Comparison of ENCODE assay signal across 9 cellular contexts in the genomic region with DNA sequence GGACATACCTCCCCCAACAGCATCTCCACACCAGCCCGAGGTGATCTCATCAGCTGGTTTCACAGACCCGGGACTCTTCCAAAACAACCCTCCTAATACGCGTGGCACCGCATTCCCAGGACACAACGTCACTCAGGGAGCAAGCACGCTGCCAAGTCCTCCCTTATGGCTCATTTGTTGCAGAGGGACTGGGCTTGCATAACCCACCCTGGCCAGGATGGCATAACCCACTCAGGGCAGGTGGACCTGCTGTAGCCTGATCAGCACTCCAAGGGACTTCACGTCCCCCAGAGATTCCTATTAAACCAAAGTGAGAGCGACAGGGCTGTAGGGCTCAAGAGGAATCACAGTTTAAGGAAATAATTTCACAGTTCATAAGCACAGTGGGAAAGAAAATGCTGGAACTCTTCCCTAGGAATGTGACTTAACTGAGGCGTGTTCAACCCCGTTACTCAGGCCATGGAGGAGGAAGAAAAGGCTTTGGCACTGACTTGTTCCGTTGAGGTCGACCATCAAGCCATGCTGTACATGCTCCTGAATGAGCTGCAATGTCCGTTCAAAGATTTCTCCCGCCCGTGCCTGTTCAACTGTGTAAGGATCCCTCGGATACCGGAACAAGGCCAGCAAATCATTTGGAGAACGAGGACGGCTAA.
DNase-seq lines count a peak whose midpoint lies in the region; ATAC-seq and TF ChIP-seq lines count a peak whose summit lies in the region.
"Had no signal": no experiment of that assay in that cellular context is flagged by ENCODE, and none has a peak within 500 bp of the region (broad histone marks: within the 10 kb centered on the region; RNA-seq: fewer than 3 reads in every experiment).

No MANE protein-coding gene starts in this region.

- intact Hi-C loops in left cardiac atrium (cut with DNase I) = loop anchor here in 1 of 2 donors (5.0 kb wide), 1 partner anchor 89 kb away; a partner anchor contains a TSS

- peak; percentile 72 to 76 for ATAC-seq in left cardiac atrium
- ATAC-seq in GM21576 (IDR thresholded peaks at IDR 0.05; ENCODE audit: unreplicated experiment) = no peak
- no peak for ATAC-seq in HG03280 (IDR thresholded peaks at IDR 0.05; ENCODE audit: unreplicated experiment)

- no peak overlapping the region for H3K4me3 ChIP-seq in astrocyte of the cerebellum (ENCODE audit: low read depth, low read length)
- no peak overlapping the region for H3K4me3 ChIP-seq in retinal pigment epithelial cell (ENCODE audit: low read length)

- DNase-seq in G401 (ENCODE audit: low spot score) (peak; percentile 45), astrocyte of the cerebellum (ENCODE audit: low read depth) (peak; percentile 98), left cardiac atrium (peak; percentile 84), retinal pigment epithelial cell (ENCODE audit: low read depth) (peak; percentile 92), Kasumi-1 (lab: John Stamatoyannopoulos, UW) (no peak)
- DNase-seq in stimulated activated CD4-positive, alpha-beta T cell treated with anti-CD3 and anti-CD28 coated beads, Interleukin-15, amount 100 ng/mL, for 24 hours = no peak
- DNase-seq: MV-4-11 had no signal

- TF ChIP-seq CTCF in astrocyte of the cerebellum (IDR thresholded peaks at IDR 0.05; ENCODE audit: low read depth, low read length, missing control alignments) = no peak
- TF ChIP-seq CTCF in retinal pigment epithelial cell (conservative IDR thresholded peaks at IDR 0.05; ENCODE audit: low read depth, low read length) = no peak

- in situ Hi-C loops in G401 (cut with HindIII; ENCODE audit: low sequenced_read_pairs) (no loop called here), astrocyte of the cerebellum (cut with HindIII; ENCODE audit: low sequenced_read_pairs) (no loop called here)

Comparison
In these comparisons a context has a peak if more than half of its experiments do, and no peak if none do; other contexts are left out.
1. DNase-seq: peak in G401 (single experiment), astrocyte of the cerebellum (single experiment), left cardiac atrium (single experiment) and retinal pigment epithelial cell (single experiment); none in stimulated activated CD4-positive, alpha-beta T cell treated with anti-CD3 and anti-CD28 coated beads, Interleukin-15, amount 100 ng/mL, for 24 hours (single experiment) and Kasumi-1 (0 of 2).
2. ATAC-seq: peak in left cardiac atrium (2 of 2); none in GM21576 (single experiment) and HG03280 (single experiment).